Comparison of ENCODE assay signal across 21 cellular contexts in genomic region chr4:157280673-157281072, GRCh38.
A peak's percentile ranks its signal among the peaks of the same experiment; 100 is the strongest.
DNase-seq lines count a peak whose midpoint lies in the region; ATAC-seq and FAIRE-seq lines count a peak whose summit lies in the region.
"Had no signal": no experiment of that assay in that cellular context is flagged by ENCODE, and none has a peak within 500 bp of the region (broad histone marks: within the 10 kb centered on the region; RNA-seq: fewer than 3 reads in every experiment).

No MANE protein-coding gene starts in this region.

- FAIRE-seq in islet of Langerhans (lab: Jason Lieb, UNC): peak; percentile 72
- FAIRE-seq: RCC 7860 had no signal

- ATAC-seq in GM21390 (IDR thresholded peaks at IDR 0.05; ENCODE audit: unreplicated experiment): no peak
- ATAC-seq in GM19397 (IDR thresholded peaks at IDR 0.05; ENCODE audit: unreplicated experiment): no peak

- DNase-seq in A172 (ENCODE audit: low spot score) (peak; percentile 19), M059J (ENCODE audit: low read depth) (peak; percentile 29), astrocyte of the hippocampus (ENCODE audit: low read depth, low spot score) (peak; percentile 6), hippocampal formation (lab: John Stamatoyannopoulos, UW) (no peak)
- DNase-seq: 8988T, GF-D8, H9, HFFc6, KBM-7, NCI-H1105, NCI-H146, NCI-H2029, NCI-H2227 treated with DMSO at 0.1 percent for 48 hours, NCI-H510A, NCI-H82, Right ventricle myocardium superior, SW 1271 had no signal

Comparison
In these comparisons a context has a peak if more than half of its experiments do, and no peak if none do; other contexts are left out.
1. DNase-seq: peak in A172 (single experiment), M059J (single experiment) and astrocyte of the hippocampus (single experiment); none in hippocampal formation (0 of 2).